17 cellular contexts compared by ENCODE assay signal in genomic region chr7:54906963-54907362, GRCh38.
"Had no signal": no experiment of that assay in that cellular context is flagged by ENCODE, and none has a peak within 500 bp of the region (broad histone marks: within the 10 kb centered on the region; RNA-seq: fewer than 3 reads in every experiment).

No MANE protein-coding gene starts in this region.

- H3K36me3 Mint-ChIP-seq: immature natural killer cell; naive thymus-derived CD4-positive, alpha-beta T cell; stimulated activated naive B cell treated with anti-CD40 and anti-IgM and Interleukin-4, amounts not matched to agents 10 μg/mL and 1 μg/mL and 100 μg/mL, for 72 hours had no signal

- H3K9me3 Mint-ChIP-seq: effector memory CD8-positive, alpha-beta T cell had no signal

- H3K4me1 Mint-ChIP-seq: central memory CD8-positive, alpha-beta T cell; naive thymus-derived CD4-positive, alpha-beta T cell; stimulated activated naive B cell treated with anti-CD40 and anti-IgM and Interleukin-4, amounts not matched to agents 10 μg/mL and 1 μg/mL and 100 μg/mL, for 72 hours had no signal

- H3K27ac Mint-ChIP-seq: dendritic cell treated with granulocyte-macrophage colony-stimulating factor and Interleukin-4, amounts not matched to agents 40 ng/mL and 50 ng/mL, for 4 days; effector memory CD8-positive, alpha-beta T cell; immature natural killer cell; naive thymus-derived CD4-positive, alpha-beta T cell; nephron progenitor cell; stimulated activated naive B cell treated with anti-CD40 and anti-IgM and Interleukin-4, amounts not matched to agents 10 μg/mL and 1 μg/mL and 100 μg/mL, for 72 hours had no signal

- H3K27me3 Mint-ChIP-seq: dendritic cell treated with granulocyte-macrophage colony-stimulating factor and Interleukin-4, amounts not matched to agents 40 ng/mL and 50 ng/mL, for 4 days; stimulated activated naive B cell treated with anti-CD40 and anti-IgM and Interleukin-4, amounts not matched to agents 10 μg/mL and 1 μg/mL and 100 μg/mL, for 72 hours had no signal

- H3K4me3 Mint-ChIP-seq: central memory CD8-positive, alpha-beta T cell; dendritic cell treated with granulocyte-macrophage colony-stimulating factor and Interleukin-4, amounts not matched to agents 40 ng/mL and 50 ng/mL, for 4 days; effector memory CD8-positive, alpha-beta T cell; immature natural killer cell; naive thymus-derived CD4-positive, alpha-beta T cell; nephron progenitor cell; stimulated activated naive B cell treated with anti-CD40 and anti-IgM and Interleukin-4, amounts not matched to agents 10 μg/mL and 1 μg/mL and 100 μg/mL, for 72 hours had no signal

- DNase-seq: effector memory CD8-positive, alpha-beta T cell; immature natural killer cell; kidney; left cardiac atrium; left ventricle myocardium superior; naive thymus-derived CD4-positive, alpha-beta T cell; nephron progenitor cell; psoas muscle; retina; stimulated activated CD4-positive, alpha-beta T cell treated with anti-CD3 and anti-CD28 coated beads, Interleukin-2, amount 100 ng/mL, for 24 hours; stimulated activated CD4-positive, alpha-beta T cell treated with anti-CD3 and anti-CD28 coated beads, Interleukin-4, amount 100 ng/mL, for 4 hours; stimulated activated naive B cell treated with anti-CD40 and anti-IgM and Interleukin-4, amounts not matched to agents 10 μg/mL and 1 μg/mL and 100 μg/mL, for 72 hours; stomach; substantia nigra; transverse colon had no signal
